31 cellular contexts compared by ENCODE assay signal in the genomic region with DNA sequence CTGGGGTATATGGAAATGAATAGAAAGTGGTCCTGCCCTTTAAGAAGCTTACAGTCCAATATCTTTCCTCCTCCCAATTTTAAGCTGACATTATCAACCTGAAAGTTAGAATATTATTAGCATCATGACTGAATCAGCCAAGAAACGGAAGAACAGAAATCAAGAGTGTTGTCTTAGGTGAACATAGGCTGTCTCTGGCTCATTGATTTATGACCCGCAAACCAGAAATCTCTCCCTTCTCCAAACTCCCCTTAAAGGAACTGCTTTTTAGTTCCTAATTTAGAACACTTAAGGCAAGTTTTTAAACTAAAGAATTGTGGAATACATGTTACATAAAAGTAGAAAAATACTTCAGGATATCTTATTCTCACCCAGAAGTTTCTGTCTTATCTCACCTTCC.
"Had no signal": no experiment of that assay in that cellular context is flagged by ENCODE, and none has a peak within 500 bp of the region (broad histone marks: within the 10 kb centered on the region; RNA-seq: fewer than 3 reads in every experiment).

No MANE protein-coding gene starts in this region.

- H3K4me2 ChIP-seq: neural progenitor cell had no signal

- H3K4me3 ChIP-seq: neural progenitor cell, ovary, psoas muscle, right lobe of liver, sigmoid colon, spleen, suprapubic skin, testis, tibial artery, transverse colon, upper lobe of right lung, uterus had no signal

- FAIRE-seq: small intestine had no signal

- DNase-seq: natural killer cell; occipital lobe; ovary; posterior cingulate gyrus; psoas muscle; right cardiac atrium; right lobe of liver; sigmoid colon; small intestine; spleen; stimulated activated CD4-positive, alpha-beta T cell treated with anti-CD3 and anti-CD28 coated beads, Interleukin-12 subunit alpha, Interleukin-12 subunit beta, amount 100 ng/mL, for 4 hours; stimulated activated CD4-positive, alpha-beta T cell treated with anti-CD3 and anti-CD28 coated beads, Interleukin-1b, Interleukin-23, amount 100 ng/mL, for 48 hours; stimulated activated CD4-positive, alpha-beta T cell treated with anti-CD3 and anti-CD28 coated beads, Interleukin-4, amount 100 ng/mL, for 1 hour; stimulated activated CD4-positive, alpha-beta T cell treated with anti-CD3 and anti-CD28 coated beads, Interleukin-4, amount 100 ng/mL, for 4 hours; stimulated activated CD8-positive, alpha-beta memory T cell treated with anti-CD3 and anti-CD28 coated beads, Interleukin-4, amount 100 ng/mL, for 48 hours; stimulated activated naive CD4-positive, alpha-beta T cell; stimulated activated naive CD8-positive, alpha-beta T cell treated with anti-CD3 and anti-CD28 coated beads, Interleukin-15, amount 100 ng/mL, for 72 hours; stimulated activated naive CD8-positive, alpha-beta T cell treated with anti-CD3 and anti-CD28 coated beads, Interleukin-15, Interleukin-2, amounts not matched to agents 100 U/mL and 50 U/mL, for 24 hours; substantia nigra; testis; tibial artery; transverse colon; upper lobe of right lung; uterus had no signal

- H2AFZ ChIP-seq: neural progenitor cell, parathyroid adenoma had no signal

- H3K4me1 ChIP-seq: psoas muscle, right lobe of liver, sigmoid colon, spleen, suprapubic skin, testis, tibial artery, transverse colon, upper lobe of right lung, uterus had no signal

- H3K9me3 ChIP-seq: ovary, psoas muscle, right lobe of liver, sigmoid colon, spleen, suprapubic skin, testis, tibial artery, transverse colon, upper lobe of right lung, uterus had no signal

- H3K79me2 ChIP-seq: parathyroid adenoma had no signal

- H3K27ac ChIP-seq: neural progenitor cell, ovary, parathyroid adenoma, psoas muscle, right lobe of liver, sigmoid colon, spleen, suprapubic skin, testis, tibial artery, transverse colon, upper lobe of right lung, uterus had no signal

- H3K9me3 Mint-ChIP-seq: natural killer cell; nephron; neural progenitor cell; stimulated activated memory B cell treated with anti-CD40 and anti-IgM and Interleukin-4, amounts not matched to agents 10 μg/mL and 1 μg/mL and 100 μg/mL, for 72 hours; stimulated activated naive CD8-positive, alpha-beta T cell treated with anti-CD3 and anti-CD28 coated beads, Interleukin-15, amount 100 ng/mL, for 72 hours; type B pancreatic cell had no signal

- H3K4me3 Mint-ChIP-seq: natural killer cell; nephron; neural progenitor cell; stimulated activated memory B cell treated with anti-CD40 and anti-IgM and Interleukin-4, amounts not matched to agents 10 μg/mL and 1 μg/mL and 100 μg/mL, for 72 hours; stimulated activated naive CD8-positive, alpha-beta T cell treated with anti-CD3 and anti-CD28 coated beads, Interleukin-15, amount 100 ng/mL, for 72 hours; type B pancreatic cell had no signal

- H3K4me1 Mint-ChIP-seq: natural killer cell; stimulated activated memory B cell treated with anti-CD40 and anti-IgM and Interleukin-4, amounts not matched to agents 10 μg/mL and 1 μg/mL and 100 μg/mL, for 72 hours; stimulated activated naive CD8-positive, alpha-beta T cell treated with anti-CD3 and anti-CD28 coated beads, Interleukin-15, amount 100 ng/mL, for 72 hours had no signal

- H3K36me3 ChIP-seq: neural progenitor cell, ovary, right lobe of liver, sigmoid colon, spleen, suprapubic skin, tibial artery, transverse colon, upper lobe of right lung, uterus had no signal

- H3K36me3 Mint-ChIP-seq: natural killer cell; neural progenitor cell; stimulated activated memory B cell treated with anti-CD40 and anti-IgM and Interleukin-4, amounts not matched to agents 10 μg/mL and 1 μg/mL and 100 μg/mL, for 72 hours; type B pancreatic cell had no signal

- H3K9ac ChIP-seq: neural progenitor cell, parathyroid adenoma had no signal

- H3K27ac Mint-ChIP-seq: natural killer cell; nephron; neural progenitor cell; progenitor cell of endocrine pancreas; stimulated activated memory B cell treated with anti-CD40 and anti-IgM and Interleukin-4, amounts not matched to agents 10 μg/mL and 1 μg/mL and 100 μg/mL, for 72 hours; stimulated activated naive CD8-positive, alpha-beta T cell treated with anti-CD3 and anti-CD28 coated beads, Interleukin-15, amount 100 ng/mL, for 72 hours; type B pancreatic cell had no signal

- H3K27me3 ChIP-seq: neural progenitor cell, ovary, right lobe of liver, sigmoid colon, suprapubic skin, testis, upper lobe of right lung, uterus had no signal
